Comparison of ENCODE assay signal across 8 cellular contexts in genomic region chr7:117124585-117125220, GRCh38.
A peak's percentile ranks its signal among the peaks of the same experiment; 100 is the strongest.
DNase-seq lines count a peak whose midpoint lies in the region; ATAC-seq and TF ChIP-seq lines count a peak whose summit lies in the region.

No MANE protein-coding gene starts in this region.

- H4K20me1 ChIP-seq in PC-3 (ENCODE audit: low read length) = no peaks in the 10 kb centered on the region

- H3F3A ChIP-seq in PC-3 (ENCODE audit: low read length, unreplicated experiment) = peaks cover 4% of the 10 kb centered on the region

- CTCF ChIA-PET in PC-3 (lab: Charles Lee) = interaction anchor here (0.6 to 1.0 kb wide), 2 partner anchors 140 to 262 kb away, joined by 4 read pairs; no protein-coding TSS in a partner anchor

- peak overlapping the region; percentile 48 for H3K4me3 ChIP-seq in PC-3 (ENCODE audit: low read length)

- ATAC-seq in GM19043 (IDR thresholded peaks at IDR 0.05; ENCODE audit: low read depth, unreplicated experiment) = peak; percentile 67
- peak; percentile 85 for ATAC-seq in HG03280 (IDR thresholded peaks at IDR 0.05; ENCODE audit: unreplicated experiment)
- ATAC-seq in PC-3 = peak; percentile 90

- H3K9me2 ChIP-seq in PC-3 (replicated peaks; ENCODE audit: low read length) = no peaks in the 10 kb centered on the region

- TF ChIP-seq CTCF in PC-3 (conservative IDR thresholded peaks at IDR 0.05; ENCODE audit: low read depth, low read length) = no peak

- H3K27me3 ChIP-seq in PC-3 (ENCODE audit: low read length) = no peaks in the 10 kb centered on the region

- H3K4me2 ChIP-seq in PC-3 (ENCODE audit: low read length) = peak overlapping the region; percentile 80

- peak overlapping the region; percentile 79 for H3K27ac ChIP-seq in PC-3 (ENCODE audit: low read length)

- BruUV-seq in PC-3 (replicated peaks; lab: Mats Ljungman, UMichigan) = no TSS peak

- no peaks in the 10 kb centered on the region for H3K9me3 ChIP-seq in PC-3 (ENCODE audit: low read length)

- peak overlapping the region; percentile 55 for H3K9ac ChIP-seq in PC-3 (ENCODE audit: low read length)

- intact Hi-C loops in PC-3 (cut with micrococcal nuclease) = loop anchor here (5.0 to 10.0 kb wide), 3 partner anchors 117 to 950 kb away; no protein-coding TSS in a partner anchor

- POLR2A ChIA-PET in PC-3 (lab: Charles Lee; ENCODE audit: unreplicated experiment) = interaction anchor here (0.6 to 0.8 kb wide), 2 partner anchors 15 to 271 kb away, joined by 3 read pairs; no protein-coding TSS in a partner anchor

- peaks cover 55% of the 10 kb centered on the region for H3K4me1 ChIP-seq in PC-3 (ENCODE audit: insufficient read depth, low read length)

- H2AFZ ChIP-seq in PC-3 (ENCODE audit: low read length) = no peak overlapping the region

- DNase-seq in AML-193 (lab: John Stamatoyannopoulos, UW) (peak; percentile 58 to 68), PC-3 (peak; percentile 96), hepatic stellate cell (ENCODE audit: low spot score) (peak; percentile 37), NCI-H1436 treated with DMSO at 0.1 percent for 48 hours (lab: John Stamatoyannopoulos, UW) (no peak)
- DNase-seq in activated naive CD4-positive, alpha-beta T cell treated with anti-CD3 and anti-CD28 coated beads, Interleukin-2, amount 50 U/mL, for 16 hours = peak; percentile 37
- DNase-seq in stimulated activated CD8-positive, alpha-beta memory T cell treated with anti-CD3 and anti-CD28 coated beads, Interleukin-12 subunit alpha, Interleukin-12 subunit beta, amount 100 ng/mL, for 24 hours (ENCODE audit: extremely low read depth) = peak; percentile 28

- no peaks in the 10 kb centered on the region for H3K36me3 ChIP-seq in PC-3 (ENCODE audit: low read depth, low read length)

- H3K79me2 ChIP-seq in PC-3 (ENCODE audit: low read length) = 0 out of 2 replicates have a peak, but pooled peaks cover 4% of the 10 kb centered on the region
